In genomic region chrX:50211510-50211909, GRCh38 we compare ENCODE assay signal across 10 cellular contexts. TPM values are rescaled to one million over a fixed set of nuclear protein-coding genes. Genes with fewer than 3 reads are reported as not detected.
DNase-seq lines count a peak whose midpoint lies in the region; ATAC-seq and TF ChIP-seq lines count a peak whose summit lies in the region.
"Had no signal": no experiment of that assay in that cellular context is flagged by ENCODE, and none has a peak within 500 bp of the region (broad histone marks: within the 10 kb centered on the region; RNA-seq: fewer than 3 reads in every experiment).

No MANE protein-coding gene starts in this region.

- no peaks in the 10 kb centered on the region for H3K9me2 ChIP-seq in OCI-LY7 (ENCODE audit: insufficient read depth, low read length)

- DNase-seq in AG09319 (ENCODE audit: extremely low read depth, low read depth) (no peak), OCI-LY7 (ENCODE audit: low spot score) (peak; percentile 33), fibroblast of the aortic adventitia (ENCODE audit: low read depth) (peak; percentile 2), caudate nucleus (lab: John Stamatoyannopoulos, UW) (no peak), cardiac septum (ENCODE audit: low spot score) (no peak), posterior vena cava (ENCODE audit: low spot score) (no peak)
- DNase-seq: NCI-H510A had no signal

- H3K4me2 ChIP-seq in OCI-LY7 (ENCODE audit: low read length) = no peak overlapping the region

- TF ChIP-seq CTCF in AG09319 (IDR thresholded peaks at IDR 0.05; ENCODE audit: low read depth, low read length) (peak; percentile 15), OCI-LY7 (conservative IDR thresholded peaks at IDR 0.05; ENCODE audit: low read length) (peak; percentile 52), fibroblast of the aortic adventitia (IDR thresholded peaks at IDR 0.05; ENCODE audit: insufficient read depth, low read length) (peak; percentile 35)

- intact Hi-C loops in OCI-LY7 (cut with micrococcal nuclease; ENCODE audit: unreplicated experiment) = no loop called here
- intact Hi-C loops in cardiac septum (cut with DNase I) = no loop called here
- intact Hi-C loops in posterior vena cava (cut with DNase I) = no loop called here

- H3K27ac ChIP-seq in OCI-LY7 (ENCODE audit: low read depth, low read length, poor library complexity, severe bottlenecking) (no peak overlapping the region), caudate nucleus (ENCODE audit: low read depth, low read length) (no peak overlapping the region)

- H3K79me2 ChIP-seq in OCI-LY7 (ENCODE audit: insufficient read depth, low read depth, low read length) = no peaks in the 10 kb centered on the region

- POLR2A ChIA-PET in OCI-LY7 (lab: Charles Lee) = no interaction called here

- H3K36me3 ChIP-seq in OCI-LY7 (ENCODE audit: insufficient read depth, low read length) = no peaks in the 10 kb centered on the region

- no TSS peak for BruUV-seq in OCI-LY7 (replicated peaks; lab: Mats Ljungman, UMichigan)

- no peaks in the 10 kb centered on the region for H3K4me1 ChIP-seq in OCI-LY7 (ENCODE audit: insufficient read depth, low read length, poor library complexity, severe bottlenecking)

- CTCF ChIA-PET in OCI-LY7 (lab: Charles Lee; ENCODE audit: unreplicated experiment) = no interaction called here

- no peaks in the 10 kb centered on the region for H4K20me1 ChIP-seq in OCI-LY7 (ENCODE audit: insufficient read depth, low read length)

- ATAC-seq in GM18867 (IDR thresholded peaks at IDR 0.05; ENCODE audit: unreplicated experiment) (peak; percentile 70), HG03196 (IDR thresholded peaks at IDR 0.05; ENCODE audit: unreplicated experiment) (no peak)

- no peak overlapping the region for H2AFZ ChIP-seq in OCI-LY7 (ENCODE audit: low read length)

- no peak overlapping the region for H3K4me3 ChIP-seq in OCI-LY7 (ENCODE audit: low read depth, low read length, poor library complexity, severe bottlenecking)
- no peak overlapping the region for H3K4me3 ChIP-seq in fibroblast of the aortic adventitia (ENCODE audit: low read depth, low read length)

- H3K9me3 ChIP-seq in OCI-LY7 (ENCODE audit: low read length) = no peaks in the 10 kb centered on the region

RNA-seq across cellular contexts. Expression of gene CCNB3, which starts 6.9 kb away (rescaled TPM):
- total RNA-seq in OCI-LY7 (2014; rRNA removed; shearing (Covaris generic)) = 0.95 and 2.7 TPM in 2 replicates
- total RNA-seq in OCI-LY7 (2022) (1.8 and 2.0 TPM in 2 replicates), fibroblast of the aortic adventitia (ENCODE audit: low replicate concordance) (0.09 and 0.82 TPM in 2 replicates), cardiac septum (0.11 TPM), posterior vena cava (1 to 10 TPM in 1 of 2 donors, under 1 TPM in 1; 0.76 to 1.4 TPM)

RNA-seq across cellular contexts. Expression of gene AKAP4, which starts 10.7 kb away (rescaled TPM):
- not detected in 2 replicates for total RNA-seq in OCI-LY7 (2014; rRNA removed; shearing (Covaris generic))
- not detected in 2 replicates for total RNA-seq in OCI-LY7 (2022)
- total RNA-seq in fibroblast of the aortic adventitia (ENCODE audit: low replicate concordance) = under 0.01 TPM in 1 of 2 replicates, not detected in the other
- not detected for total RNA-seq in cardiac septum
- total RNA-seq in posterior vena cava = not detected
- total RNA-seq: mesenteric fat pad had no signal

Comparison
In these comparisons a context has a peak if more than half of its experiments do, and no peak if none do; other contexts are left out.
1. DNase-seq: peak in OCI-LY7 (single experiment) and fibroblast of the aortic adventitia (single experiment); none in AG09319 (single experiment), caudate nucleus (0 of 61), cardiac septum (single experiment) and posterior vena cava (single experiment).
2. Peak in every context shown above with its lines, with median percentiles within 50 percentile points of each other: CTCF ChIP-seq.